ENCODE assay signal across 12 cellular contexts in the genomic region with DNA sequence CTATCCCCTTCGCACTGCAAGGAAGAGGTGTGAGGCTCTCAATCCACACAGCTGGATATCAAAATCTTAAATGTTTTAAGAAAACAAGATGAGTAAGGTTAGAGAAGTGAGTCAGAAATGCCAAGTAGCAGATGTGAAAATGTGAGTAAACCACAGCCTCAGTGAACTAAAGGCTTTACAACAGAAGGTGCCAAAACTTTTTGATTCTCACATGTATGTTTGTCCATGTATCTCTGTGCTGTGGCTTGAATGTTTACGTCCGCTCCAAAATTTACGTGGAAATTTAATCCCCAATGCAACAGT.
DNase-seq lines count a peak whose midpoint lies in the region; ATAC-seq and TF ChIP-seq lines count a peak whose summit lies in the region.
"Had no signal": no experiment of that assay in that cellular context is flagged by ENCODE, and none has a peak within 500 bp of the region (broad histone marks: within the 10 kb centered on the region; RNA-seq: fewer than 3 reads in every experiment).

No MANE protein-coding gene starts in this region.

- H3K9ac ChIP-seq in SK-N-SH, result no peak overlapping the region
- peak overlapping the region; percentile 8 for H3K9ac ChIP-seq in mesenchymal stem cell (ENCODE audit: low read length)

- DNase-seq in GM12865 (ENCODE audit: low read depth) (peak; percentile 76), SK-N-SH (no peak), mesenchymal stem cell (peak; percentile 42), sigmoid colon (no peak), dedifferentiated amniotic fluid mesenchymal stem cell (ENCODE audit: extremely low spot score) (no peak), HuH-7 (ENCODE audit: low spot score) (no peak)
- DNase-seq in stimulated activated naive CD4-positive, alpha-beta T cell (lab: John Stamatoyannopoulos, UW), result no peak
- DNase-seq: aorta, NCI-H1092, thyroid gland had no signal

- H3K79me2 ChIP-seq in SK-N-SH (ENCODE audit: insufficient read depth), result no peaks in the 10 kb centered on the region

- TF ChIP-seq RAD21 in SK-N-SH (IDR thresholded peaks at IDR 0.05; ENCODE audit: low read length), result no peak

- no peaks in the 10 kb centered on the region for H3K27me3 ChIP-seq in SK-N-SH (ENCODE audit: insufficient read depth)
- H3K27me3 ChIP-seq in mesenchymal stem cell (ENCODE audit: control insufficient read depth in 1 of 2, insufficient read depth in 1 of 2, low read length in 2 of 2), result no peaks in the 10 kb centered on the region
- no peaks in the 10 kb centered on the region for H3K27me3 ChIP-seq in sigmoid colon
- H3K27me3 ChIP-seq: thyroid gland had no signal

- no peak overlapping the region for H2BK5ac ChIP-seq in mesenchymal stem cell (ENCODE audit: low read depth, low read length, poor library complexity, severe bottlenecking)

- no peak overlapping the region for H2BK120ac ChIP-seq in mesenchymal stem cell (ENCODE audit: low read depth, low read length)

- WGBS in SK-N-SH (ENCODE audit: low lambda C conversion rate), result 85% methylated on average over 4 of the region's 4 CpGs
- 74% methylated on average over 3 of the region's 4 CpGs for WGBS in mesenchymal stem cell
- WGBS in sigmoid colon, 2 donors, result 80 to 91% methylated on average over 4 of the region's 4 CpGs

- TF ChIP-seq EP300 in SK-N-SH (IDR thresholded peaks at IDR 0.05; ENCODE audit: borderline replicate concordance in 1 of 2, low read depth in 1 of 2, low read length in 1 of 2) (no peak; a peak in 1 of 4 replicates), sigmoid colon (IDR thresholded peaks at IDR 0.05) (no peak)

- TF ChIP-seq POLR2A in sigmoid colon (IDR thresholded peaks at IDR 0.05), result no peak

- no peak overlapping the region for H3K4ac ChIP-seq in mesenchymal stem cell (ENCODE audit: low read depth in 1 of 2, low read length in 2 of 2)

- no peaks in the 10 kb centered on the region for H3K79me1 ChIP-seq in mesenchymal stem cell (replicated peaks; ENCODE audit: low read length, poor library complexity, severe bottlenecking)

- H2BK12ac ChIP-seq in mesenchymal stem cell (ENCODE audit: low read length in 2 of 2), result no peak overlapping the region

- H3K9me3 ChIP-seq in SK-N-SH (peaks cover 8% of the 10 kb centered on the region), mesenchymal stem cell (ENCODE audit: control insufficient read depth, low read length) (no peaks in the 10 kb centered on the region), sigmoid colon (no peaks in the 10 kb centered on the region)
- H3K9me3 ChIP-seq: thyroid gland had no signal

- no peak overlapping the region for H3K4me3 ChIP-seq in GM12865 (ENCODE audit: low read depth, low read length)
- H3K4me3 ChIP-seq in SK-N-SH (ENCODE audit: low read depth in 2 of 2, low read length in 1 of 2), result no peak overlapping the region
- peak overlapping the region in 1 of 2 experiments; percentile 28 for H3K4me3 ChIP-seq in mesenchymal stem cell (ENCODE audit: insufficient read depth in 1 of 2, low read depth in 1 of 2, low read length in 2 of 2)
- H3K4me3 ChIP-seq in sigmoid colon, result no peak overlapping the region
- H3K4me3 ChIP-seq: thyroid gland had no signal

- no peak for TF ChIP-seq CTCF in GM12865 (IDR thresholded peaks at IDR 0.05; ENCODE audit: insufficient read depth, low read depth, low read length, missing control alignments)
- no peak for TF ChIP-seq CTCF in SK-N-SH (IDR thresholded peaks at IDR 0.05)
- TF ChIP-seq CTCF in sigmoid colon (IDR thresholded peaks at IDR 0.05), result no peak

- peak; percentile 73 for ATAC-seq in HG02610 (IDR thresholded peaks at IDR 0.05; ENCODE audit: unreplicated experiment)

- no peak overlapping the region for H3K14ac ChIP-seq in mesenchymal stem cell (ENCODE audit: low read length in 2 of 2)

- peaks cover 2 to 6% of the 10 kb centered on the region in 2 experiments; a peak in 2 of 4 replicates for H3K4me1 ChIP-seq in SK-N-SH (ENCODE audit: control insufficient read depth in 1 of 2, insufficient read depth in 2 of 2, low read depth in 1 of 2, low read length in 1 of 2)
- peaks cover 15% of the 10 kb centered on the region for H3K4me1 ChIP-seq in mesenchymal stem cell (ENCODE audit: control insufficient read depth, insufficient read depth, low read depth, low read length)
- peaks cover 0 to 13% (median 7%) of the 10 kb centered on the region in 4 donors for H3K4me1 ChIP-seq in sigmoid colon
- H3K4me1 ChIP-seq: thyroid gland had no signal

- intact Hi-C loops in sigmoid colon (cut with DNase I), result no loop called here

- peaks cover 3% of the 10 kb centered on the region for H3F3A ChIP-seq in SK-N-SH (replicated peaks; ENCODE audit: insufficient read depth)

- no peak overlapping the region for H4K91ac ChIP-seq in mesenchymal stem cell (ENCODE audit: low read length)

- no peak overlapping the region for H3K23ac ChIP-seq in mesenchymal stem cell (ENCODE audit: low read length in 2 of 2)

- H2AK5ac ChIP-seq in mesenchymal stem cell (ENCODE audit: low read length, severe bottlenecking), result no peak overlapping the region

- H2BK15ac ChIP-seq in mesenchymal stem cell (ENCODE audit: low read depth, poor library complexity, severe bottlenecking), result no peak overlapping the region

- peak overlapping the region in 1 of 2 experiments; percentile 43 for H3K18ac ChIP-seq in mesenchymal stem cell (ENCODE audit: low read depth in 1 of 2, low read length in 2 of 2)

- H3K9me2 ChIP-seq in SK-N-SH, result no peaks in the 10 kb centered on the region

- CTCF ChIA-PET in SK-N-SH (lab: Yijun Ruan, JAX), result no interaction called here

- no peaks in the 10 kb centered on the region for H3K36me3 ChIP-seq in SK-N-SH (replicated peaks in 1 of 2; ENCODE audit: control insufficient read depth in 1 of 2, insufficient read depth in 2 of 2, low read length in 1 of 2)
- no peaks in the 10 kb centered on the region for H3K36me3 ChIP-seq in mesenchymal stem cell (ENCODE audit: control insufficient read depth in 1 of 2, insufficient read depth in 2 of 2, low read depth in 1 of 2, low read length in 2 of 2)
- no peaks in the 10 kb centered on the region for H3K36me3 ChIP-seq in sigmoid colon
- H3K36me3 ChIP-seq: thyroid gland had no signal

- H4K8ac ChIP-seq in mesenchymal stem cell (ENCODE audit: low read length), result no peak overlapping the region

- POLR2A ChIA-PET in SK-N-SH (lab: Yijun Ruan, JAX), result no interaction called here

- H4K20me1 ChIP-seq in SK-N-SH (ENCODE audit: insufficient read depth), result no peaks in the 10 kb centered on the region

- no peak overlapping the region for H3K27ac ChIP-seq in SK-N-SH (ENCODE audit: low read depth in 2 of 2, low read length in 1 of 2)
- peak overlapping the region; percentile 5 for H3K27ac ChIP-seq in mesenchymal stem cell (ENCODE audit: low read length, poor library complexity, severe bottlenecking)
- H3K27ac ChIP-seq in sigmoid colon, result no peak overlapping the region
- H3K27ac ChIP-seq: thyroid gland, VCaP had no signal

- no peak overlapping the region for H2AFZ ChIP-seq in SK-N-SH (ENCODE audit: low read depth)
- H2AFZ ChIP-seq in mesenchymal stem cell (ENCODE audit: low read depth, low read length), result no peak overlapping the region

- H3K4me2 ChIP-seq in SK-N-SH (no peak overlapping the region), mesenchymal stem cell (ENCODE audit: low read length, poor library complexity, severe bottlenecking) (no peak overlapping the region)

TF ChIP-seq in SK-N-SH, 30 proteins besides CTCF, POLR2A, EP300 and RAD21 (continues in another document):
- no peak for TF ChIP-seq FOXM1 (IDR thresholded peaks at IDR 0.05; ENCODE audit: low read depth)
- TF ChIP-seq ELF1 (IDR thresholded peaks at IDR 0.05), result no peak
- no peak for TF ChIP-seq YY1 (IDR thresholded peaks at IDR 0.05; ENCODE audit: low read depth)
- TF ChIP-seq TAF1 (IDR thresholded peaks at IDR 0.05; ENCODE audit: borderline replicate concordance, low read depth, low read length), result no peak
- no peak for TF ChIP-seq NRF1 (IDR thresholded peaks at IDR 0.05; ENCODE audit: low read depth, low read length)
- no peak for TF ChIP-seq RXRA (IDR thresholded peaks at IDR 0.05; ENCODE audit: borderline replicate concordance, low read depth)
- TF ChIP-seq, protein P1, sequence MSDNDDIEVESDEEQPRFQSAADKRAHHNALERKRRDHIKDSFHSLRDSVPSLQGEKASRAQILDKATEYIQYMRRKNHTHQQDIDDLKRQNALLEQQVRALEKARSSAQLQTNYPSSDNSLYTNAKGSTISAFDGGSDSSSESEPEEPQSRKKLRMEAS (IDR thresholded peaks at IDR 0.05; ENCODE audit: low read depth), result no peak
- TF ChIP-seq, protein P2, sequence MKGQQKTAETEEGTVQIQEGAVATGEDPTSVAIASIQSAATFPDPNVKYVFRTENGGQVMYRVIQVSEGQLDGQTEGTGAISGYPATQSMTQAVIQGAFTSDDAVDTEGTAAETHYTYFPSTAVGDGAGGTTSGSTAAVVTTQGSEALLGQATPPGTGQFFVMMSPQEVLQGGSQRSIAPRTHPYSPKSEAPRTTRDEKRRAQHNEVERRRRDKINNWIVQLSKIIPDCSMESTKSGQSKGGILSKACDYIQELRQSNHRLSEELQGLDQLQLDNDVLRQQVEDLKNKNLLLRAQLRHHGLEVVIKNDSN (IDR thresholded peaks at IDR 0.05; ENCODE audit: borderline replicate concordance, low read depth), result no peak
- TF ChIP-seq JUND (IDR thresholded peaks at IDR 0.05), result peak; percentile 44; the same call in 1 of the 2 replicates
- TF ChIP-seq, protein P3, sequence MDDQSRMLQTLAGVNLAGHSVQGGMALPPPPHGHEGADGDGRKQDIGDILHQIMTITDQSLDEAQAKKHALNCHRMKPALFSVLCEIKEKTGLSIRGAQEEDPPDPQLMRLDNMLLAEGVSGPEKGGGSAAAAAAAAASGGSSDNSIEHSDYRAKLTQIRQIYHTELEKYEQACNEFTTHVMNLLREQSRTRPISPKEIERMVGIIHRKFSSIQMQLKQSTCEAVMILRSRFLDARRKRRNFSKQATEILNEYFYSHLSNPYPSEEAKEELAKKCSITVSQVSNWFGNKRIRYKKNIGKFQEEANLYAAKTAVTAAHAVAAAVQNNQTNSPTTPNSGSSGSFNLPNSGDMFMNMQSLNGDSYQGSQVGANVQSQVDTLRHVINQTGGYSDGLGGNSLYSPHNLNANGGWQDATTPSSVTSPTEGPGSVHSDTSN (IDR thresholded peaks at IDR 0.05), result no peak
- TF ChIP-seq TCF12 (IDR thresholded peaks at IDR 0.05), result peak; percentile 69
- TF ChIP-seq, protein P4, sequence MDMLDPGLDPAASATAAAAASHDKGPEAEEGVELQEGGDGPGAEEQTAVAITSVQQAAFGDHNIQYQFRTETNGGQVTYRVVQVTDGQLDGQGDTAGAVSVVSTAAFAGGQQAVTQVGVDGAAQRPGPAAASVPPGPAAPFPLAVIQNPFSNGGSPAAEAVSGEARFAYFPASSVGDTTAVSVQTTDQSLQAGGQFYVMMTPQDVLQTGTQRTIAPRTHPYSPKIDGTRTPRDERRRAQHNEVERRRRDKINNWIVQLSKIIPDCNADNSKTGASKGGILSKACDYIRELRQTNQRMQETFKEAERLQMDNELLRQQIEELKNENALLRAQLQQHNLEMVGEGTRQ (IDR thresholded peaks at IDR 0.05; ENCODE audit: borderline replicate concordance, low read depth, low read length), result no peak
- TF ChIP-seq MEF2A (IDR thresholded peaks at IDR 0.05; ENCODE audit: borderline replicate concordance, low read depth), result no peak
- TF ChIP-seq SIN3A (IDR thresholded peaks at IDR 0.05; ENCODE audit: borderline replicate concordance, low read depth, low read length), result no peak
- TF ChIP-seq NFIC (IDR thresholded peaks at IDR 0.05; ENCODE audit: borderline replicate concordance), result no peak

Comparison
In these comparisons a context has a peak if more than half of its experiments do, and no peak if none do; other contexts are left out.
1. DNase-seq: peak in GM12865 (single experiment) and mesenchymal stem cell (single experiment); none in SK-N-SH (single experiment), sigmoid colon (single experiment), dedifferentiated amniotic fluid mesenchymal stem cell (single experiment), HuH-7 (single experiment) and stimulated activated naive CD4-positive, alpha-beta T cell (0 of 6).